Comparison of ENCODE assay signal across 6 cellular contexts in the genomic region with DNA sequence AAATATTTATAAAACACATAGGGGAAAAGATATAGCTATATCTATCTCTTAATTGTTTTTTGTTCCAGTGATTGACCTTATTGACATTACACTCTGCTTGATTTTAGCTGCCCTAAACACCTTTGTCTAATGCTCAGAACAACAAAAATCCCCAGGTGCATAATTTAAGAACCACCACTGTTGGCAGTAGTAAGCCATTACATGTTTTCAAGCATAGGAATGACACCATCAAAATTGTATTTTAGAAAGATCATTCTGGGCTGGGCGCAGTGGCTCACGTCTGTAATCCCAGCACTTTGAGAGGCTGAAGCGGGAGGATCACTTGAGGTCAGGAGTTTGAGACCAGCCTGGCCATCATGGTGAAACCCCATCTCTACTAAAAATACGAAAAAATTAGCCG.
DNase-seq lines count a peak whose midpoint lies in the region; ATAC-seq, FAIRE-seq and TF ChIP-seq lines count a peak whose summit lies in the region.
"Not testable (repeated sequence)": the region's sequence is repeated elsewhere in the genome, so short reads cannot be mapped to it uniquely, and the experiment has no call there.

No MANE protein-coding gene starts in this region.

- not testable (repeated sequence) for H4K20me1 ChIP-seq in HCT116 (ENCODE audit: insufficient read depth); PC-3 (ENCODE audit: low read length); HepG2 (ENCODE audit: insufficient read depth, low read length)

- H3K36me3 Mint-ChIP-seq in central memory CD8-positive, alpha-beta T cell (ENCODE audit: insufficient read depth): peaks cover 15% of the 10 kb centered on the region
- H3K36me3 Mint-ChIP-seq in endodermal cell (ENCODE audit: low read depth): peaks cover 18% of the 10 kb centered on the region

- not testable (repeated sequence) for H3K27me3 Mint-ChIP-seq in central memory CD8-positive, alpha-beta T cell; endodermal cell (ENCODE audit: insufficient read depth)

- peak; percentile 24; the same call in 1 of the 2 replicates for TF ChIP-seq RAD21 in HCT116 (IDR thresholded peaks at IDR 0.05; ENCODE audit: low read depth)
- TF ChIP-seq RAD21 in HepG2 (CRISPR knock-in tag; IDR thresholded peaks at IDR 0.05): not testable (repeated sequence)

- H3F3A ChIP-seq in PC-3 (ENCODE audit: low read length, unreplicated experiment): not testable (repeated sequence)

- H3K27me3 ChIP-seq in HCT116 (ENCODE audit: insufficient read depth, low read length); PC-3 (ENCODE audit: low read length); endodermal cell (ENCODE audit: control insufficient read depth, insufficient read depth, low read length, poor library complexity, severe bottlenecking); HepG2 (ENCODE audit: control insufficient read depth in 1 of 2, insufficient read depth in 2 of 2, low read length in 2 of 2): not testable (repeated sequence)

- H3K36me3 ChIP-seq in HCT116 (ENCODE audit: control insufficient read depth in 1 of 2, insufficient read depth in 2 of 2, low read length in 2 of 2); PC-3 (ENCODE audit: low read depth, low read length); endodermal cell (ENCODE audit: control insufficient read depth, insufficient read depth, low read length); HepG2 (replicated peaks in 1 of 2; ENCODE audit: control insufficient read depth in 1 of 2, insufficient read depth in 2 of 2, low read length in 2 of 2): not testable (repeated sequence)

- H3K4me3 Mint-ChIP-seq in central memory CD8-positive, alpha-beta T cell; endodermal cell: not testable (repeated sequence)

- intact Hi-C loops in HCT116 (cut with micrococcal nuclease); PC-3 (cut with micrococcal nuclease); HepG2 (cut with micrococcal nuclease; ENCODE audit: unreplicated experiment): not testable (repeated sequence)

- H3K9me2 ChIP-seq in HCT116 (ENCODE audit: insufficient read depth); PC-3 (replicated peaks; ENCODE audit: low read length): not testable (repeated sequence)

- CTCF ChIA-PET in HCT116 (lab: Charles Lee); PC-3 (lab: Charles Lee); HepG2 (lab: Yijun Ruan, JAX; ENCODE audit: low intra/inter-chr PET ratio, low total read pairs): not testable (repeated sequence)

- H3K9me3 Mint-ChIP-seq in central memory CD8-positive, alpha-beta T cell; endodermal cell: not testable (repeated sequence)

- FAIRE-seq in HepG2 (lab: Jason Lieb, UNC): not testable (repeated sequence)

- not testable (repeated sequence) for H3K4me1 ChIP-seq in HCT116 (ENCODE audit: control insufficient read depth in 1 of 2, insufficient read depth in 2 of 2, low read length in 2 of 2); PC-3 (ENCODE audit: insufficient read depth, low read length); endodermal cell (ENCODE audit: control insufficient read depth, insufficient read depth, low read length); HepG2 (ENCODE audit: insufficient read depth, low read length)

- ATAC-seq in HCT116: peak; percentile 50; the same call in 1 of the 2 replicates
- not testable (repeated sequence) for ATAC-seq in PC-3; central memory CD8-positive, alpha-beta T cell (replicated peaks; ENCODE audit: extremely low read depth, poor library complexity, severe bottlenecking); HepG2

- H3K4me2 ChIP-seq in HCT116 (ENCODE audit: low read length); PC-3 (ENCODE audit: low read length); HepG2 (ENCODE audit: low read depth, low read length): not testable (repeated sequence)

- POLR2A ChIA-PET in HCT116 (lab: Charles Lee); PC-3 (lab: Charles Lee; ENCODE audit: unreplicated experiment); HepG2 (lab: Yijun Ruan, JAX): not testable (repeated sequence)

- not testable (repeated sequence) for H2AFZ ChIP-seq in HCT116 (ENCODE audit: low read depth, low read length, poor library complexity, severe bottlenecking); PC-3 (ENCODE audit: low read length); HepG2 (ENCODE audit: low read length)

- not testable (repeated sequence) for H3K9ac ChIP-seq in HCT116 (ENCODE audit: low read length); PC-3 (ENCODE audit: low read length); endodermal cell (ENCODE audit: extremely low read depth, low read length, poor library complexity, severe bottlenecking); HepG2 (ENCODE audit: insufficient read depth, low read depth, low read length)

- TF ChIP-seq CTCF in HCT116 (IDR thresholded peaks at IDR 0.05 in 2 of 3, conservative IDR thresholded peaks at IDR 0.05 in 1 of 3; ENCODE audit: borderline replicate concordance in 1 of 3, insufficient read depth in 1 of 3, low read depth in 2 of 3, low read length in 2 of 3): peak in 2 of 3 experiments; percentile 1 to 21; a peak in 1 of 6 replicates
- peak; percentile 46 for TF ChIP-seq CTCF in PC-3 (conservative IDR thresholded peaks at IDR 0.05; ENCODE audit: low read depth, low read length)
- TF ChIP-seq CTCF in endodermal cell (conservative IDR thresholded peaks at IDR 0.05): peak; percentile 34
- not testable (repeated sequence) for TF ChIP-seq CTCF in HepG2 (CRISPR knock-in tag; IDR thresholded peaks at IDR 0.05)

- peak overlapping the region; percentile 65 for H3K27ac Mint-ChIP-seq in central memory CD8-positive, alpha-beta T cell (ENCODE audit: low read depth)
- not testable (repeated sequence) for H3K27ac Mint-ChIP-seq in endodermal cell

- WGBS in endodermal cell (ENCODE audit: insufficient coverage in 1 of 2, insufficient read length in 1 of 2), 2 experiments: 91 to 96% methylated on average over 5 of the region's 5 CpGs
- 97% methylated on average over 5 of the region's 5 CpGs for WGBS in HepG2 (ENCODE audit: low lambda C conversion rate)

- TF ChIP-seq POLR2A in HCT116 (IDR thresholded peaks at IDR 0.05; ENCODE audit: borderline replicate concordance, extremely low read depth, insufficient read depth, insufficient read length); HepG2 (IDR thresholded peaks at IDR 0.05; ENCODE audit: insufficient read depth in 1 of 2, low read depth in 2 of 2, low read length in 2 of 2): not testable (repeated sequence)

- H3K4me1 Mint-ChIP-seq in central memory CD8-positive, alpha-beta T cell; endodermal cell: not testable (repeated sequence)

- not testable (repeated sequence) for DNase-seq in HCT116 (ENCODE audit: low read depth, low spot score); central memory CD8-positive, alpha-beta T cell (ENCODE audit: low spot score in 2 of 2); endodermal cell; HepG2 (ENCODE audit: low spot score)
- peak; percentile 6 for DNase-seq in HuH-7.5 (ENCODE audit: low spot score)
- peak; percentile 14 for DNase-seq in PC-3

- not testable (repeated sequence) for H3K9me3 ChIP-seq in HCT116 (ENCODE audit: control insufficient read depth in 1 of 2, insufficient read depth in 1 of 2, low read depth in 1 of 2, low read length in 2 of 2); PC-3 (ENCODE audit: low read length); endodermal cell (ENCODE audit: control insufficient read depth, low read length); HepG2 (ENCODE audit: low read length)

- not testable (repeated sequence) for H3K4me3 ChIP-seq in HCT116 (replicated peaks in 1 of 2; ENCODE audit: low read depth in 1 of 2, low read length in 2 of 2); PC-3 (ENCODE audit: low read length); endodermal cell (ENCODE audit: low read length); HepG2 (replicated peaks in 1 of 3; ENCODE audit: insufficient read depth in 1 of 3, low read depth in 2 of 3, low read length in 3 of 3)

- H3K27ac ChIP-seq in HCT116 (ENCODE audit: low read depth, low read length); PC-3 (ENCODE audit: low read length); endodermal cell (ENCODE audit: low read depth, low read length); HepG2 (ENCODE audit: extremely low read length, insufficient read depth, low read length): not testable (repeated sequence)

- in situ Hi-C loops in HepG2 (cut with HindIII; ENCODE audit: extremely low pct_ligation_motif_present, low pct_unique_long_range_greater_than_20kb): not testable (repeated sequence)

- not testable (repeated sequence) for BruUV-seq in HCT116 (replicated peaks; lab: Mats Ljungman, UMichigan); PC-3 (replicated peaks; lab: Mats Ljungman, UMichigan); HepG2 (replicated peaks; lab: Mats Ljungman, UMichigan)

- RAD21 ChIA-PET in HCT116 (lab: Charles Lee; ENCODE audit: low non-redundant PET in 1 of 2, low total read pairs in 2 of 2, uncharacterized antibody in 2 of 2, unreplicated experiment in 2 of 2): interaction anchor here in 1 of 2 experiments (0.7 kb wide), 1 partner anchor 351 kb away, joined by 5 read pairs; no protein-coding TSS in a partner anchor

- TF ChIP-seq EP300 in HepG2 (IDR thresholded peaks at IDR 0.05; ENCODE audit: low read depth in 2 of 2, low read length in 2 of 2); HepG2 (CRISPR knock-in tag; IDR thresholded peaks at IDR 0.05; ENCODE audit: borderline replicate concordance): not testable (repeated sequence)

- not testable (repeated sequence) for H3K79me2 ChIP-seq in HCT116 (ENCODE audit: insufficient read depth, low read length); PC-3 (ENCODE audit: low read length); HepG2 (ENCODE audit: insufficient read depth, low read length)

TF ChIP-seq in HepG2, 621 proteins besides CTCF, POLR2A, EP300 and RAD21:
- peak; percentile 42 for TF ChIP-seq STAG1 (CRISPR knock-in tag; IDR thresholded peaks at IDR 0.05)
TF ChIP-seq in HepG2: peak in this region for 1; not testable (repeated sequence) for 620.
